1 cellular context compared by ENCODE assay signal in genomic region chr3:171842864-171843511, GRCh38.
A peak's percentile ranks its signal among the peaks of the same experiment; 100 is the strongest.
TF ChIP-seq lines count a peak whose summit lies in the region.

Gene TMEM212, plus strand, starts transcription at chr3:171843349. Its CDS starts 35 bp downstream, at chr3:171843384.

TF ChIP-seq in HepG2, 621 proteins besides CTCF, POLR2A, EP300 and RAD21 (continued from another document and continues in another):
- TF ChIP-seq HNF1A (IDR thresholded peaks at IDR 0.05; ENCODE audit: low read depth), result peak; percentile 40; the same call in 1 of the 2 replicates
- no peak for TF ChIP-seq HNF1A (CRISPR knock-in tag; IDR thresholded peaks at IDR 0.05; ENCODE audit: borderline replicate concordance)
- TF ChIP-seq DMAP1 (CRISPR knock-in tag; IDR thresholded peaks at IDR 0.05), result no peak
- TF ChIP-seq NFE2L2 (IDR thresholded peaks at IDR 0.05; ENCODE audit: low read length), result no peak
- peak; percentile 36 for TF ChIP-seq STAG1 (CRISPR knock-in tag; IDR thresholded peaks at IDR 0.05)
- TF ChIP-seq RBFOX2 (IDR thresholded peaks at IDR 0.05; ENCODE audit: low read depth, low read length), result peak; percentile 42; the same call in 1 of the 2 replicates
- TF ChIP-seq GABPA (IDR thresholded peaks at IDR 0.05; ENCODE audit: low read depth, low read length), result no peak
- TF ChIP-seq GABPA (CRISPR knock-in tag; IDR thresholded peaks at IDR 0.05; ENCODE audit: low read depth), result peak; percentile 43
- TF ChIP-seq, protein P1, sequence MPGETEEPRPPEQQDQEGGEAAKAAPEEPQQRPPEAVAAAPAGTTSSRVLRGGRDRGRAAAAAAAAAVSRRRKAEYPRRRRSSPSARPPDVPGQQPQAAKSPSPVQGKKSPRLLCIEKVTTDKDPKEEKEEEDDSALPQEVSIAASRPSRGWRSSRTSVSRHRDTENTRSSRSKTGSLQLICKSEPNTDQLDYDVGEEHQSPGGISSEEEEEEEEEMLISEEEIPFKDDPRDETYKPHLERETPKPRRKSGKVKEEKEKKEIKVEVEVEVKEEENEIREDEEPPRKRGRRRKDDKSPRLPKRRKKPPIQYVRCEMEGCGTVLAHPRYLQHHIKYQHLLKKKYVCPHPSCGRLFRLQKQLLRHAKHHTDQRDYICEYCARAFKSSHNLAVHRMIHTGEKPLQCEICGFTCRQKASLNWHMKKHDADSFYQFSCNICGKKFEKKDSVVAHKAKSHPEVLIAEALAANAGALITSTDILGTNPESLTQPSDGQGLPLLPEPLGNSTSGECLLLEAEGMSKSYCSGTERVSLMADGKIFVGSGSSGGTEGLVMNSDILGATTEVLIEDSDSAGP (CRISPR knock-in tag; IDR thresholded peaks at IDR 0.05; ENCODE audit: borderline replicate concordance), result no peak
- peak; percentile 87 for TF ChIP-seq GATAD2A (CRISPR knock-in tag; IDR thresholded peaks at IDR 0.05)
- TF ChIP-seq ZGPAT (CRISPR knock-in tag; IDR thresholded peaks at IDR 0.05), result peak; percentile 55
- TF ChIP-seq HDAC2 (CRISPR knock-in tag; IDR thresholded peaks at IDR 0.05), result peak; percentile 63
- TF ChIP-seq ZNF362 (CRISPR knock-in tag; IDR thresholded peaks at IDR 0.05; ENCODE audit: borderline replicate concordance), result no peak
- TF ChIP-seq BRCA1 (CRISPR knock-in tag; IDR thresholded peaks at IDR 0.05), result no peak
- no peak for TF ChIP-seq MATR3 (CRISPR knock-in tag; IDR thresholded peaks at IDR 0.05)
- no peak for TF ChIP-seq IKZF1 (IDR thresholded peaks at IDR 0.05)
- TF ChIP-seq TEAD3 (CRISPR knock-in tag; optimal IDR thresholded peaks at IDR 0.05; ENCODE audit: borderline replicate concordance), result peak; percentile 71
- TF ChIP-seq ZNF367 (CRISPR knock-in tag; IDR thresholded peaks at IDR 0.05; ENCODE audit: borderline replicate concordance), result no peak
- TF ChIP-seq MIXL1 (CRISPR knock-in tag; IDR thresholded peaks at IDR 0.05), result peak; percentile 84
- TF ChIP-seq, protein P2, sequence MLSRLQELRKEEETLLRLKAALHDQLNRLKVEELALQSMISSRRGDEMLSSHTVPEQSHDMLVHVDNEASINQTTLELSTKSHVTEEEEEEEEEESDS (CRISPR knock-in tag; IDR thresholded peaks at IDR 0.05; ENCODE audit: borderline replicate concordance), result no peak
- TF ChIP-seq SP2 (CRISPR knock-in tag; IDR thresholded peaks at IDR 0.05), result no peak
- TF ChIP-seq RXRB (CRISPR knock-in tag; IDR thresholded peaks at IDR 0.05; ENCODE audit: borderline replicate concordance), result 0 out of 2 replicates have a peak, but pooled peaks have one; percentile 47
- TF ChIP-seq, protein P3, sequence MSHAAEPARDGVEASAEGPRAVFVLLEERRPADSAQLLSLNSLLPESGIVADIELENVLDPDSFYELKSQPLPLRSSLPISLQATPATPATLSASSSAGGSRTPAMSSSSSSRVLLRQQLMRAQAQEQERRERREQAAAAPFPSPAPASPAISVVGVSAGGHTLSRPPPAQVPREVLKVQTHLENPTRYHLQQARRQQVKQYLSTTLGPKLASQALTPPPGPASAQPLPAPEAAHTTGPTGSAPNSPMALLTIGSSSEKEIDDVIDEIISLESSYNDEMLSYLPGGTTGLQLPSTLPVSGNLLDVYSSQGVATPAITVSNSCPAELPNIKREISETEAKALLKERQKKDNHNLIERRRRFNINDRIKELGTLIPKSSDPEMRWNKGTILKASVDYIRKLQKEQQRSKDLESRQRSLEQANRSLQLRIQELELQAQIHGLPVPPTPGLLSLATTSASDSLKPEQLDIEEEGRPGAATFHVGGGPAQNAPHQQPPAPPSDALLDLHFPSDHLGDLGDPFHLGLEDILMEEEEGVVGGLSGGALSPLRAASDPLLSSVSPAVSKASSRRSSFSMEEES (CRISPR knock-in tag; IDR thresholded peaks at IDR 0.05), result no peak
- 0 out of 2 replicates have a peak, but pooled peaks have one; percentile 32 for TF ChIP-seq KAT8 (CRISPR knock-in tag; IDR thresholded peaks at IDR 0.05)
- peak; percentile 24; the same call in 1 of the 2 replicates for TF ChIP-seq FOXJ3 (CRISPR knock-in tag; IDR thresholded peaks at IDR 0.05; ENCODE audit: borderline replicate concordance)
- TF ChIP-seq ZFP82 (CRISPR knock-in tag; IDR thresholded peaks at IDR 0.05; ENCODE audit: borderline replicate concordance), result no peak
- no peak for TF ChIP-seq NAIF1 (CRISPR knock-in tag; IDR thresholded peaks at IDR 0.05; ENCODE audit: borderline replicate concordance)
- peak; percentile 57 for TF ChIP-seq POGZ (CRISPR knock-in tag; IDR thresholded peaks at IDR 0.05)
- no peak for TF ChIP-seq JUND (CRISPR knock-in tag; IDR thresholded peaks at IDR 0.05)
- no peak for TF ChIP-seq ZNF782 (CRISPR knock-in tag; IDR thresholded peaks at IDR 0.05; ENCODE audit: borderline replicate concordance)
- no peak for TF ChIP-seq ZBTB42 (CRISPR knock-in tag; IDR thresholded peaks at IDR 0.05)
- peak; percentile 77 for TF ChIP-seq ARID5B (CRISPR knock-in tag; IDR thresholded peaks at IDR 0.05)
- no peak for TF ChIP-seq SOX6 (IDR thresholded peaks at IDR 0.05)
- TF ChIP-seq SOX6 (CRISPR knock-in tag; IDR thresholded peaks at IDR 0.05), result peak; percentile 85
- no peak for TF ChIP-seq MLLT10 (CRISPR knock-in tag; IDR thresholded peaks at IDR 0.05)
- no peak for TF ChIP-seq NFKBIZ (CRISPR knock-in tag; IDR thresholded peaks at IDR 0.05)
- no peak for TF ChIP-seq HNRNPK (IDR thresholded peaks at IDR 0.05; ENCODE audit: low read depth, low read length, poor library complexity, severe bottlenecking)
- TF ChIP-seq TCF7 (IDR thresholded peaks at IDR 0.05; ENCODE audit: low read depth), result peak; percentile 80
- no peak for TF ChIP-seq NCOA1 (CRISPR knock-in tag; IDR thresholded peaks at IDR 0.05)
- peak; percentile 84 for TF ChIP-seq FOXO1 (CRISPR knock-in tag; IDR thresholded peaks at IDR 0.05)
- no peak for TF ChIP-seq CREB1 (IDR thresholded peaks at IDR 0.05)
- peak; percentile 10; the same call in 1 of the 2 replicates for TF ChIP-seq CREB1 (CRISPR knock-in tag; IDR thresholded peaks at IDR 0.05)
- no peak for TF ChIP-seq ZNF441 (CRISPR knock-in tag; IDR thresholded peaks at IDR 0.05; ENCODE audit: borderline replicate concordance)
- TF ChIP-seq E2F1 (CRISPR knock-in tag; IDR thresholded peaks at IDR 0.05), result no peak
- no peak for TF ChIP-seq ZNF746 (CRISPR knock-in tag; IDR thresholded peaks at IDR 0.05)
- TF ChIP-seq ZNF749 (CRISPR knock-in tag; IDR thresholded peaks at IDR 0.05; ENCODE audit: borderline replicate concordance), result no peak
- no peak for TF ChIP-seq HCFC1 (IDR thresholded peaks at IDR 0.05; ENCODE audit: low read depth, low read length)
- peak; percentile 61; the same call in 1 of the 2 replicates for TF ChIP-seq FOXK1 (CRISPR knock-in tag; IDR thresholded peaks at IDR 0.05; ENCODE audit: borderline replicate concordance, low read depth)
- no peak for TF ChIP-seq ZNF547 (CRISPR knock-in tag; IDR thresholded peaks at IDR 0.05)
- peak; percentile 60; the same call in 1 of the 2 replicates for TF ChIP-seq EHMT2 (IDR thresholded peaks at IDR 0.05; ENCODE audit: borderline replicate concordance, low read depth, low read length)
- no peak for TF ChIP-seq ZNF143 (CRISPR knock-in tag; IDR thresholded peaks at IDR 0.05)
- 0 out of 2 replicates have a peak, but pooled peaks have one; percentile 38 for TF ChIP-seq ZNF331 (CRISPR knock-in tag; IDR thresholded peaks at IDR 0.05)
- TF ChIP-seq REPIN1 (CRISPR knock-in tag; IDR thresholded peaks at IDR 0.05; ENCODE audit: borderline replicate concordance, low read depth), result no peak
- TF ChIP-seq PPARG (CRISPR knock-in tag; conservative IDR thresholded peaks at IDR 0.05), result no peak
- no peak for TF ChIP-seq MTF2 (CRISPR knock-in tag; IDR thresholded peaks at IDR 0.05; ENCODE audit: borderline replicate concordance)
- no peak for TF ChIP-seq ZSCAN20 (CRISPR knock-in tag; IDR thresholded peaks at IDR 0.05; ENCODE audit: borderline replicate concordance)
- peak; percentile 72 for TF ChIP-seq CEBPG (CRISPR knock-in tag; IDR thresholded peaks at IDR 0.05)
- no peak; the same call in 1 of the 2 replicates for TF ChIP-seq MAX (IDR thresholded peaks at IDR 0.05)
- TF ChIP-seq ZNF317 (CRISPR knock-in tag; IDR thresholded peaks at IDR 0.05), result peak; percentile 77
- no peak for TF ChIP-seq CHD4 (IDR thresholded peaks at IDR 0.05; ENCODE audit: borderline replicate concordance, low read length)
